ENCODE assay signal across 28 cellular contexts in genomic region chr3:159257954-159258353, GRCh38.
"Had no signal": no experiment of that assay in that cellular context is flagged by ENCODE, and none has a peak within 500 bp of the region (broad histone marks: within the 10 kb centered on the region; RNA-seq: fewer than 3 reads in every experiment).

No MANE protein-coding gene starts in this region.

- H3K4me3 ChIP-seq: left lung, lower lobe of right lung, neural progenitor cell, right atrium auricular region, right lobe of liver, skin epidermis, thyroid gland, transverse colon, upper lobe of left lung, vagina had no signal

- H2AFZ ChIP-seq: neural progenitor cell had no signal

- H3K9ac ChIP-seq: neural progenitor cell had no signal

- H3K27ac ChIP-seq: left lung, lower lobe of right lung, neural progenitor cell, neutrophil, right atrium auricular region, right lobe of liver, skin epidermis, thyroid gland, transverse colon, upper lobe of left lung, vagina had no signal

- ATAC-seq: left colon; left lung; lower lobe of right lung; natural killer cell; right lobe of liver; stimulated activated effector memory CD8-positive, alpha-beta T cell treated with anti-CD3 and anti-CD28 coated beads, Interleukin-12 subunit alpha, Interleukin-12 subunit beta, amount 100 ng/mL, for 72 hours; stimulated activated naive CD8-positive, alpha-beta T cell treated with anti-CD3 and anti-CD28 coated beads, Interleukin-15, amount 100 ng/mL, for 72 hours had no signal

- H3K9me3 ChIP-seq: lower lobe of right lung, neutrophil, right lobe of liver, thyroid gland, transverse colon, vagina had no signal

- H3K4me1 ChIP-seq: left lung, lower lobe of right lung, neural progenitor cell, right atrium auricular region, right lobe of liver, thyroid gland, transverse colon, upper lobe of left lung, vagina had no signal

- DNase-seq: hypothalamus; immature natural killer cell; kidney; left colon; left lung; lower lobe of right lung; mesendoderm; naive B cell; natural killer cell; nephron progenitor cell; occipital lobe; right lobe of liver; stimulated activated CD4-positive, alpha-beta T cell treated with anti-CD3 and anti-CD28 coated beads, Interleukin-12 subunit alpha, Interleukin-12 subunit beta, amount 100 ng/mL, for 4 hours; stimulated activated CD4-positive, alpha-beta T cell treated with anti-CD3 and anti-CD28 coated beads, Interleukin-15, amount 100 ng/mL, for 24 hours; stimulated activated CD4-positive, alpha-beta T cell treated with anti-CD3 and anti-CD28 coated beads, Interleukin-2, amount 100 ng/mL, for 24 hours; stimulated activated CD4-positive, alpha-beta T cell treated with anti-CD3 and anti-CD28 coated beads, Interleukin-4, amount 100 ng/mL, for 24 hours; stimulated activated naive CD4-positive, alpha-beta T cell treated with Interleukin-2 at 50 U/mL for 16 hours; stimulated activated naive CD8-positive, alpha-beta T cell treated with anti-CD3 and anti-CD28 coated beads, Interleukin-15, amount 100 ng/mL, for 72 hours; substantia nigra; thyroid gland; transverse colon; upper lobe of left lung had no signal

- H3K4me2 ChIP-seq: neural progenitor cell had no signal

- H3K36me3 ChIP-seq: left lung, lower lobe of right lung, neural progenitor cell, neutrophil, right atrium auricular region, right lobe of liver, thyroid gland, transverse colon, upper lobe of left lung, vagina had no signal

- H3K27me3 ChIP-seq: left lung, neutrophil, right atrium auricular region, right lobe of liver, thyroid gland, transverse colon, upper lobe of left lung, vagina had no signal
